12 cellular contexts compared by ENCODE assay signal in genomic region chr1:161718559-161719324, GRCh38. TPM values are rescaled to one million over a fixed set of nuclear protein-coding genes. Genes with fewer than 3 reads are reported as not detected.
A peak's percentile ranks its signal among the peaks of the same experiment; 100 is the strongest.
DNase-seq lines count a peak whose midpoint lies in the region; ATAC-seq and TF ChIP-seq lines count a peak whose summit lies in the region.
"Had no signal": no experiment of that assay in that cellular context is flagged by ENCODE, and none has a peak within 500 bp of the region (broad histone marks: within the 10 kb centered on the region; RNA-seq: fewer than 3 reads in every experiment).

No MANE protein-coding gene starts in this region.

- H3K36me3 Mint-ChIP-seq in CD8-positive, alpha-beta T cell: no peaks in the 10 kb centered on the region
- peaks cover 0 to 6% (median 0%) of the 10 kb centered on the region in 3 donors for H3K36me3 Mint-ChIP-seq in immature natural killer cell

- H3K4me3 ChIP-seq in CD8-positive, alpha-beta T cell (ENCODE audit: low read depth, low read length): no peak overlapping the region
- no peak overlapping the region for H3K4me3 ChIP-seq in Peyer's patch

- H3K27ac ChIP-seq in CD8-positive, alpha-beta T cell (ENCODE audit: low read depth, low read length): no peak overlapping the region
- H3K27ac ChIP-seq in Peyer's patch: peak overlapping the region in 1 of 4 donors; percentile 66

- no peak overlapping the region for H3K4me3 Mint-ChIP-seq in CD8-positive, alpha-beta T cell
- H3K4me3 Mint-ChIP-seq in immature natural killer cell: no peak overlapping the region
- H3K4me3 Mint-ChIP-seq: activated CD4-positive, alpha-beta T cell treated with anti-CD3 and anti-CD28 coated beads, Interleukin-2, amount 10 ng/mL, durations not matched to agents 7 days and 5 days; effector memory CD8-positive, alpha-beta T cell had no signal

- H3K4me1 ChIP-seq in CD8-positive, alpha-beta T cell (ENCODE audit: insufficient read depth, low read length): no peaks in the 10 kb centered on the region
- peaks cover 0 to 3% (median 0%) of the 10 kb centered on the region in 4 donors for H3K4me1 ChIP-seq in Peyer's patch

- no peak for TF ChIP-seq POLR2A in Peyer's patch (IDR thresholded peaks at IDR 0.05)
- no peak for TF ChIP-seq POLR2A in erythroblast (IDR thresholded peaks at IDR 0.05; ENCODE audit: low read length)

- POLR2A ChIA-PET in CD8-positive, alpha-beta T cell (lab: Charles Lee): interaction anchor here (1.1 kb wide), 1 partner anchor 8 kb away, joined by 3 read pairs; no protein-coding TSS in a partner anchor

- TF ChIP-seq CTCF in CD8-positive, alpha-beta T cell (IDR thresholded peaks at IDR 0.05): no peak
- TF ChIP-seq CTCF in Peyer's patch (IDR thresholded peaks at IDR 0.05): no peak

- CTCF ChIA-PET in CD8-positive, alpha-beta T cell (lab: Charles Lee): interaction anchor here (0.6 to 1.8 kb wide), 5 partner anchors 8 to 236 kb away, joined by 3 to 4 read pairs (median 3); no protein-coding TSS in a partner anchor

- H3K27me3 ChIP-seq in CD8-positive, alpha-beta T cell (ENCODE audit: insufficient read depth, low read length): no peaks in the 10 kb centered on the region
- no peaks in the 10 kb centered on the region for H3K27me3 ChIP-seq in Peyer's patch

- no peak for DNase-seq in CD8-positive, alpha-beta T cell
- DNase-seq in SIG-M5 (lab: John Stamatoyannopoulos, UW) (peak; percentile 65), Peyer's patch (no peak), erythroblast (lab: John Stamatoyannopoulos, UW) (no peak), Right ventricle myocardium inferior (ENCODE audit: missing footprints) (no peak), immature natural killer cell (no peak)
- DNase-seq: activated CD4-positive, alpha-beta T cell treated with anti-CD3 and anti-CD28 coated beads, Interleukin-2, amount 10 ng/mL, durations not matched to agents 7 days and 5 days; effector memory CD8-positive, alpha-beta T cell; NCI-H1105 treated with DMSO at 0.1 percent for 48 hours had no signal

- peaks cover 3% of the 10 kb centered on the region for H3K27me3 Mint-ChIP-seq in CD8-positive, alpha-beta T cell (ENCODE audit: low read depth)
- peaks cover 0 to 2% (median 2%) of the 10 kb centered on the region in 3 donors for H3K27me3 Mint-ChIP-seq in immature natural killer cell (ENCODE audit: low read depth in 3 of 3)

- H3K4me1 Mint-ChIP-seq in CD8-positive, alpha-beta T cell (ENCODE audit: low read depth): peaks cover 7% of the 10 kb centered on the region
- peaks cover 8 to 18% of the 10 kb centered on the region in 2 donors for H3K4me1 Mint-ChIP-seq in immature natural killer cell

- ATAC-seq in CD8-positive, alpha-beta T cell: no peak
- ATAC-seq in GM19395 (IDR thresholded peaks at IDR 0.05; ENCODE audit: unreplicated experiment) (peak; percentile 69), HG03097 (IDR thresholded peaks at IDR 0.05; ENCODE audit: low FRiP score, unreplicated experiment) (peak; percentile 41), Right ventricle myocardium inferior (no peak)
- ATAC-seq: effector memory CD8-positive, alpha-beta T cell had no signal

- H3K36me3 ChIP-seq in CD8-positive, alpha-beta T cell (ENCODE audit: insufficient read depth, low read length): no peaks in the 10 kb centered on the region
- H3K36me3 ChIP-seq in Peyer's patch: no peaks in the 10 kb centered on the region

- intact Hi-C loops in CD8-positive, alpha-beta T cell (cut with DNase I, micrococcal nuclease): no loop called here
- intact Hi-C loops in Right ventricle myocardium inferior (cut with DNase I): no loop called here

- peak overlapping the region; percentile 1 for H3K27ac Mint-ChIP-seq in CD8-positive, alpha-beta T cell
- H3K27ac Mint-ChIP-seq in immature natural killer cell: no peak overlapping the region
- H3K27ac Mint-ChIP-seq: activated CD4-positive, alpha-beta T cell treated with anti-CD3 and anti-CD28 coated beads, Interleukin-2, amount 10 ng/mL, durations not matched to agents 7 days and 5 days; effector memory CD8-positive, alpha-beta T cell had no signal

- no peaks in the 10 kb centered on the region for H3K9me3 ChIP-seq in CD8-positive, alpha-beta T cell (ENCODE audit: low read length)
- H3K9me3 ChIP-seq in Peyer's patch: no peaks in the 10 kb centered on the region

- H3K9me3 Mint-ChIP-seq in CD8-positive, alpha-beta T cell: no peaks in the 10 kb centered on the region
- H3K9me3 Mint-ChIP-seq in immature natural killer cell: no peaks in the 10 kb centered on the region
- H3K9me3 Mint-ChIP-seq: activated CD4-positive, alpha-beta T cell treated with anti-CD3 and anti-CD28 coated beads, Interleukin-2, amount 10 ng/mL, durations not matched to agents 7 days and 5 days; effector memory CD8-positive, alpha-beta T cell had no signal

RNA-seq across cellular contexts. Expression of gene FCRLB, which starts 2.6 kb away (rescaled TPM):
- total RNA-seq in CD8-positive, alpha-beta T cell: under 1 TPM; 0.24 to 0.33 TPM
- under 1 TPM in 2 of 4 donors, not detected in 2; 0.40 to 0.57 TPM for total RNA-seq in Peyer's patch
- 0.35 TPM for total RNA-seq in Right ventricle myocardium inferior
- 10 to 100 TPM in 2 of 3 donors, 1 to 10 TPM in 1; 6.7 to 14.6 (median 10.6) TPM for polyA plus RNA-seq in immature natural killer cell

RNA-seq across cellular contexts. Expression of gene FCRLA, which starts 11.7 kb away (rescaled TPM):
- not detected for total RNA-seq in CD8-positive, alpha-beta T cell
- total RNA-seq in Peyer's patch (10 to 100 TPM in 1 of 4 donors, 1 to 10 TPM in 1, under 1 TPM in 1, not detected in 1; 0.85 to 47.0 (median 5.0) TPM), Right ventricle myocardium inferior (not detected)
- polyA plus RNA-seq in immature natural killer cell: under 1 TPM; 0.36 to 0.48 (median 0.42) TPM
- total RNA-seq: activated CD4-positive, alpha-beta T cell treated with anti-CD3 and anti-CD28 coated beads, Interleukin-2, amount 10 ng/mL, durations not matched to agents 7 days and 5 days had no signal
- polyA plus RNA-seq: neural cell had no signal

RNA-seq across cellular contexts. Expression of gene DUSP12, which starts 30.8 kb away (rescaled TPM):
- 10 to 100 TPM; 27.9 to 31.1 TPM for total RNA-seq in CD8-positive, alpha-beta T cell
- total RNA-seq in Peyer's patch: 10 to 100 TPM in 3 of 4 donors, 1 to 10 TPM in 1; 7.7 to 23.1 (median 16.3) TPM
- 7.0 TPM for total RNA-seq in Right ventricle myocardium inferior
- polyA plus RNA-seq in immature natural killer cell: 100 to 1,000 TPM in 1 of 3 donors, 10 to 100 TPM in 2; 69.5 to 104 (median 71.7) TPM

RNA-seq across cellular contexts. Expression of gene ATF6, which starts 47.4 kb away (rescaled TPM):
- total RNA-seq in CD8-positive, alpha-beta T cell: 10 to 100 TPM; 10.5 to 11.6 TPM
- total RNA-seq in Peyer's patch (10 to 100 TPM; 15.5 to 21.4 (median 20.8) TPM), Right ventricle myocardium inferior (12.6 TPM)
- polyA plus RNA-seq in immature natural killer cell: 10 to 100 TPM; 10.3 to 14.2 (median 11.0) TPM

RNA-seq across cellular contexts. Expression of gene FCGR2B, which starts 55.8 kb away (rescaled TPM):
- total RNA-seq in CD8-positive, alpha-beta T cell: not detected
- total RNA-seq in Peyer's patch: 10 to 100 TPM in 2 of 4 donors, 1 to 10 TPM in 1, under 1 TPM in 1; 0.95 to 50.3 (median 10.8) TPM
- 19.4 TPM for total RNA-seq in Right ventricle myocardium inferior
- polyA plus RNA-seq in immature natural killer cell: 10 to 100 TPM in 1 of 3 donors, 1 to 10 TPM in 2; 1.9 to 21.0 (median 8.6) TPM
- total RNA-seq: activated CD4-positive, alpha-beta T cell treated with anti-CD3 and anti-CD28 coated beads, Interleukin-2, amount 10 ng/mL, durations not matched to agents 7 days and 5 days had no signal
- polyA plus RNA-seq: neural cell had no signal

Comparison
In these comparisons a context has a peak if more than half of its experiments do, and no peak if none do; other contexts are left out.
1. ATAC-seq: peak in GM19395 (single experiment) and HG03097 (single experiment); none in CD8-positive, alpha-beta T cell (single experiment) and Right ventricle myocardium inferior (single experiment).